ENCODE assay signal across 10 cellular contexts in the genomic region with DNA sequence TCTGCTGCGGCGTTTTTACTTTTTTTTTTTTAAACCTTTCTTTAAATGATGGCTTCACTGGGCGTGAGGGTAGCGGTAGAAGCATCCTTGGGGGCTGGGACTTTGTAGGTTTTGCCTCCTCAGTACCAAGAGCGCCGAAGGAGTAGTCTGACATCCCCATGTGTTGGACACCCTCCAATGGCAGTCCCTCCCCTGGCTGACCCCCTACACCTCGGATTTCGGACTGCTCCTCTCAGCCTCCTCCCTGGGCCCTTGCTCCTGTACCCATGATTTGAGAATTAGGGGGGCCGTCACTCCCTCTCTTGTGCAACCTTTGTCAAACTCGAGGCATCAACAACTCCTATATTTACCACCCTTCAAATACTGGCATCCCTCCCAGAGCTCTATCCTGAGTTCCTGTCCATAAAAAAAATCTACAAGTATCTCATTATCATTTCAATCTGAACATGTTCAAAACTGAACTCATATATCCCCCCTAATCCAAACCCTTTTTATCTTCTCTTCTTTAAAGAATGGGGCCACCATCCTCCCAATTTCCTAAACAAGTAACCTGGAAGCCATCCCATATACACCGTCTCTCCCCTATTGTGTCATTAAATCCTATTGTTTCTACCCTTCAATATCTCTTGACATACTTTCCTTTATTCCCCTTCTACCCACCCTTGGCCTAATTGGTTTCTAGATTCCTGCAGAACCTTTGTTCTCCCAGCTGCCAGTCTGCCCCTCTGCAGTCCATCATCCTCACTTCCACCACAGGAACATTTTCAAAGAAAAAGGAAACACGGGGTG. TPM values are rescaled to one million over a fixed set of nuclear protein-coding genes. Genes with fewer than 3 reads are reported as not detected.
DNase-seq lines count a peak whose midpoint lies in the region; ATAC-seq and TF ChIP-seq lines count a peak whose summit lies in the region.
"Had no signal": no experiment of that assay in that cellular context is flagged by ENCODE, and none has a peak within 500 bp of the region (broad histone marks: within the 10 kb centered on the region; RNA-seq: fewer than 3 reads in every experiment).

No MANE protein-coding gene starts in this region.

- H3K36me3 ChIP-seq in rectal smooth muscle tissue (ENCODE audit: control insufficient read depth, insufficient read depth, low read length): no peaks in the 10 kb centered on the region
- no peaks in the 10 kb centered on the region for H3K36me3 ChIP-seq in tibial nerve
- H3K36me3 ChIP-seq: SJSA1 had no signal

- no peak for TF ChIP-seq POLR2A in tibial nerve (IDR thresholded peaks at IDR 0.05)

- H3K27ac Mint-ChIP-seq in effector memory CD8-positive, alpha-beta T cell: no peak overlapping the region

- peak overlapping the region; percentile 66 to 69 for H3K4me3 Mint-ChIP-seq in effector memory CD8-positive, alpha-beta T cell

- no peaks in the 10 kb centered on the region for H3K36me3 Mint-ChIP-seq in effector memory CD8-positive, alpha-beta T cell (ENCODE audit: insufficient read depth)

- peak overlapping the region; percentile 74 for H3K4me3 ChIP-seq in rectal smooth muscle tissue (ENCODE audit: low read length)
- H3K4me3 ChIP-seq in tibial nerve: no peak overlapping the region

- peaks cover 10 to 11% of the 10 kb centered on the region in 2 donors for H3K4me1 Mint-ChIP-seq in effector memory CD8-positive, alpha-beta T cell (ENCODE audit: low read depth in 2 of 2)

- H3K4me1 ChIP-seq in rectal smooth muscle tissue (ENCODE audit: control insufficient read depth, insufficient read depth, low read length) (peaks cover 2% of the 10 kb centered on the region), tibial nerve (peaks cover 0 to 14% (median 5%) of the 10 kb centered on the region in 4 donors)

- H3K27ac ChIP-seq in rectal smooth muscle tissue (ENCODE audit: low read depth, low read length) (no peak overlapping the region), tibial nerve (no peak overlapping the region)
- H3K27ac ChIP-seq: SJSA1 had no signal

- H3K9me3 ChIP-seq in tibial nerve: no peaks in the 10 kb centered on the region

- no peak for TF ChIP-seq EP300 in tibial nerve (IDR thresholded peaks at IDR 0.05)

- no peak overlapping the region for H3K9ac ChIP-seq in rectal smooth muscle tissue (ENCODE audit: low read length)

- H3K27me3 ChIP-seq in rectal smooth muscle tissue (ENCODE audit: control insufficient read depth, insufficient read depth, low read length) (peaks cover 10% of the 10 kb centered on the region), tibial nerve (peaks cover 0 to 39% of the 10 kb centered on the region in 2 donors)

- H3K9me3 Mint-ChIP-seq in effector memory CD8-positive, alpha-beta T cell: no peaks in the 10 kb centered on the region

- WGBS in tibial nerve, 2 donors: 74 to 76% methylated on average over 12 of the region's 12 CpGs

- no peak for TF ChIP-seq CTCF in tibial nerve (IDR thresholded peaks at IDR 0.05)

- H3K27me3 Mint-ChIP-seq in effector memory CD8-positive, alpha-beta T cell: peaks cover 50 to 54% of the 10 kb centered on the region in 2 donors

- ATAC-seq in effector memory CD8-positive, alpha-beta T cell (replicated peaks): no peak
- ATAC-seq in HG02870 (IDR thresholded peaks at IDR 0.05; ENCODE audit: unreplicated experiment): no peak

- peak; percentile 32 for DNase-seq in SHP77 treated with DMSO at 0.1 percent for 48 hours (lab: John Stamatoyannopoulos, UW)
- DNase-seq in SHP77 (lab: John Stamatoyannopoulos, UW): no peak
- peak; percentile 76 for DNase-seq in NCI-H69 (lab: John Stamatoyannopoulos, UW)
- no peak for DNase-seq in effector memory CD8-positive, alpha-beta T cell
- no peak for DNase-seq in tibial nerve (ENCODE audit: low spot score in 2 of 2)
- no peak for DNase-seq in NCI-H2081 treated with DMSO at 0.1 percent for 48 hours (lab: John Stamatoyannopoulos, UW)
- DNase-seq: activated gamma-delta T cell treated with Interleukin-2 at 50 U/mL for 16 hours had no signal

RNA-seq across cellular contexts. Expression of a gene that starts 1.2 kb away (rescaled TPM):
- total RNA-seq in tibial nerve: 1 to 10 TPM; 3.9 to 6.9 (median 5.4) TPM
- total RNA-seq: SJSA1 had no signal

RNA-seq across cellular contexts. Expression of a gene that starts 53.3 kb away (rescaled TPM):
- total RNA-seq in tibial nerve: 10 to 100 TPM; 15.3 to 29.1 (median 27.7) TPM

RNA-seq across cellular contexts. Expression of a gene that starts 57.8 kb away (rescaled TPM):
- total RNA-seq in tibial nerve: not detected
- total RNA-seq: SJSA1 had no signal

Comparison
In these comparisons a context has a peak if more than half of its experiments do, and no peak if none do; other contexts are left out.
1. DNase-seq: peak in SHP77 treated with DMSO at 0.1 percent for 48 hours (single experiment) and NCI-H69 (single experiment); none in SHP77 (0 of 2), effector memory CD8-positive, alpha-beta T cell (0 of 3), tibial nerve (0 of 2) and NCI-H2081 treated with DMSO at 0.1 percent for 48 hours (single experiment).